Comparison of ENCODE assay signal across 1 cellular context in the genomic region with DNA sequence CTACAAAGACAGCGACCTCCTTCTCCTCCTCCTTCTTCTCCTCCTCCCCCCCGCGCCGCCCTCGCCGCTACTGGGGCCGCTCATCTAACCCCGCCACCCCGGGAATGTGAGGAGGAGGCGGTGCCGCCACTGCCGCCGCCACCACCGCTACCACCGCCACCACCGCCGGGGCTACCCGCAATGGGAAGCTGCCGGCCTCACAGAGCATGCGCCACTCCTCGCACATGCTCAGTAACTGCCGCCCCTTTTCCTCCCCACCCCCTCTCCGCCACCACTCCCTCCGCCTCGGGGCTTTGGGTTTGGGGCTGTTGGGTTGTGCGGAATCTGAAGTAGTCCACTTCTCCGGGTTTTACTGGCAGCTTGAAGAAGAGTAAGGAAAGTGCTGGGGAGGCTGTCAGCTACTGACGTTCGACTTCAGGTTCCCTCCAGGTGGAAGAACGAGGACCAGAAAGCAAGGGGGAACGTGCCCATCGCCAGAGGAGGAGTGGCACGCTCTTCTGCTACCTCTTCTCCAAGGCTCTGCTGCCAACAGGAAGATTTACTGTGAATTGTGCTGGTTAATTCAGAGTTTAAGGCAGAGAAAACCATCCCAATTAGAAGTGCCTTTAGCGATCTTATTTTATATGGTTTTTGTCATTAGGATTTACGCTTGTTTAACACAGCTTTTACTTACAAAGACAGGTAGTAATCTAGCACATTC.
TF ChIP-seq lines count a peak whose summit lies in the region.

A gene with protein sequence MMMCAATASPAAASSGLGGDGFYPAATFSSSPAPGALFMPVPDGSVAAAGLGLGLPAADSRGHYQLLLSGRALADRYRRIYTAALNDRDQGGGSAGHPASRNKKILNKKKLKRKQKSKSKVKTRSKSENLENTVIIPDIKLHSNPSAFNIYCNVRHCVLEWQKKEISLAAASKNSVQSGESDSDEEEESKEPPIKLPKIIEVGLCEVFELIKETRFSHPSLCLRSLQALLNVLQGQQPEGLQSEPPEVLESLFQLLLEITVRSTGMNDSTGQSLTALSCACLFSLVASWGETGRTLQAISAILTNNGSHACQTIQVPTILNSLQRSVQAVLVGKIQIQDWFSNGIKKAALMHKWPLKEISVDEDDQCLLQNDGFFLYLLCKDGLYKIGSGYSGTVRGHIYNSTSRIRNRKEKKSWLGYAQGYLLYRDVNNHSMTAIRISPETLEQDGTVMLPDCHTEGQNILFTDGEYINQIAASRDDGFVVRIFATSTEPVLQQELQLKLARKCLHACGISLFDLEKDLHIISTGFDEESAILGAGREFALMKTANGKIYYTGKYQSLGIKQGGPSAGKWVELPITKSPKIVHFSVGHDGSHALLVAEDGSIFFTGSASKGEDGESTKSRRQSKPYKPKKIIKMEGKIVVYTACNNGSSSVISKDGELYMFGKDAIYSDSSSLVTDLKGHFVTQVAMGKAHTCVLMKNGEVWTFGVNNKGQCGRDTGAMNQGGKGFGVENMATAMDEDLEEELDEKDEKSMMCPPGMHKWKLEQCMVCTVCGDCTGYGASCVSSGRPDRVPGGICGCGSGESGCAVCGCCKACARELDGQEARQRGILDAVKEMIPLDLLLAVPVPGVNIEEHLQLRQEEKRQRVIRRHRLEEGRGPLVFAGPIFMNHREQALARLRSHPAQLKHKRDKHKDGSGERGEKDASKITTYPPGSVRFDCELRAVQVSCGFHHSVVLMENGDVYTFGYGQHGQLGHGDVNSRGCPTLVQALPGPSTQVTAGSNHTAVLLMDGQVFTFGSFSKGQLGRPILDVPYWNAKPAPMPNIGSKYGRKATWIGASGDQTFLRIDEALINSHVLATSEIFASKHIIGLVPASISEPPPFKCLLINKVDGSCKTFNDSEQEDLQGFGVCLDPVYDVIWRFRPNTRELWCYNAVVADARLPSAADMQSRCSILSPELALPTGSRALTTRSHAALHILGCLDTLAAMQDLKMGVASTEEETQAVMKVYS (N-terminal part only) (minus strand): TSS at position 190 of the 700 bp plus-strand sequence. CDS start 319 bp downstream, outside the sequence.

TF ChIP-seq in HEK293, 187 proteins besides CTCF, POLR2A, EP300 and RAD21 (continued from another document and continues in another):
- TF ChIP-seq, protein P1, sequence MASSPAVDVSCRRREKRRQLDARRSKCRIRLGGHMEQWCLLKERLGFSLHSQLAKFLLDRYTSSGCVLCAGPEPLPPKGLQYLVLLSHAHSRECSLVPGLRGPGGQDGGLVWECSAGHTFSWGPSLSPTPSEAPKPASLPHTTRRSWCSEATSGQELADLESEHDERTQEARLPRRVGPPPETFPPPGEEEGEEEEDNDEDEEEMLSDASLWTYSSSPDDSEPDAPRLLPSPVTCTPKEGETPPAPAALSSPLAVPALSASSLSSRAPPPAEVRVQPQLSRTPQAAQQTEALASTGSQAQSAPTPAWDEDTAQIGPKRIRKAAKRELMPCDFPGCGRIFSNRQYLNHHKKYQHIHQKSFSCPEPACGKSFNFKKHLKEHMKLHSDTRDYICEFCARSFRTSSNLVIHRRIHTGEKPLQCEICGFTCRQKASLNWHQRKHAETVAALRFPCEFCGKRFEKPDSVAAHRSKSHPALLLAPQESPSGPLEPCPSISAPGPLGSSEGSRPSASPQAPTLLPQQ (tag by site-specific recombination; IDR thresholded peaks at IDR 0.05), result no peak
- TF ChIP-seq ZXDB (tag by site-specific recombination; IDR thresholded peaks at IDR 0.05) (peak; percentile 82), ZNF10 (tag by site-specific recombination; IDR thresholded peaks at IDR 0.05) (no peak), ZNF600 (tag by site-specific recombination; IDR thresholded peaks at IDR 0.05) (peak; percentile 50; the same call in 1 of the 2 replicates), ZNF350 (tag by site-specific recombination; IDR thresholded peaks at IDR 0.05) (no peak), ZNF114 (tag by site-specific recombination; IDR thresholded peaks at IDR 0.05) (no peak), SCRT1 (tag by site-specific recombination; IDR thresholded peaks at IDR 0.05; ENCODE audit: borderline replicate concordance) (no peak), SP2 (tag by site-specific recombination; IDR thresholded peaks at IDR 0.05) (peak; percentile 61), ZNF488 (tag by site-specific recombination; IDR thresholded peaks at IDR 0.05) (no peak), BCL11B (tag by site-specific recombination; IDR thresholded peaks at IDR 0.05; ENCODE audit: low read depth) (no peak), ZBTB20 (tag by site-specific recombination; IDR thresholded peaks at IDR 0.05) (peak; percentile 50; the same call in 1 of the 2 replicates), ZNF174 (tag by site-specific recombination; IDR thresholded peaks at IDR 0.05) (no peak), ZNF2 (tag by site-specific recombination; IDR thresholded peaks at IDR 0.05) (peak; percentile 59; the same call in 1 of the 2 replicates), SP7 (tag by site-specific recombination; IDR thresholded peaks at IDR 0.05) (peak; percentile 86; the same call in 1 of the 2 replicates), BCL11A (tag by site-specific recombination; IDR thresholded peaks at IDR 0.05; ENCODE audit: low read depth) (no peak), ZNF148 (tag by site-specific recombination; IDR thresholded peaks at IDR 0.05; ENCODE audit: borderline replicate concordance) (no peak), ZNF626 (tag by site-specific recombination; IDR thresholded peaks at IDR 0.05) (no peak), SETDB1 (IDR thresholded peaks at IDR 0.05; ENCODE audit: insufficient read length, low read length) (no peak), ZNF394 (tag by site-specific recombination; IDR thresholded peaks at IDR 0.05; ENCODE audit: borderline replicate concordance) (peak; percentile 68), ZNF677 (tag by site-specific recombination; IDR thresholded peaks at IDR 0.05) (no peak), ZNF510 (tag by site-specific recombination; IDR thresholded peaks at IDR 0.05; ENCODE audit: insufficient replicate concordance) (no peak), REPIN1 (tag by site-specific recombination; IDR thresholded peaks at IDR 0.05; ENCODE audit: low read depth) (no peak), ZNF660 (tag by site-specific recombination; IDR thresholded peaks at IDR 0.05) (peak; percentile 93), ZEB2 (tag by site-specific recombination; IDR thresholded peaks at IDR 0.05) (peak; percentile 61; the same call in 1 of the 2 replicates), KLF9 (tag by site-specific recombination; IDR thresholded peaks at IDR 0.05; ENCODE audit: low read depth) (peak; percentile 97), ZNF529 (tag by site-specific recombination; IDR thresholded peaks at IDR 0.05; ENCODE audit: insufficient replicate concordance) (no peak), MEIS1 (CRISPR knock-in tag; IDR thresholded peaks at IDR 0.05; ENCODE audit: borderline replicate concordance) (no peak), KLF17 (tag by site-specific recombination; IDR thresholded peaks at IDR 0.05) (peak; percentile 75), ZBTB6 (tag by site-specific recombination; IDR thresholded peaks at IDR 0.05) (no peak), ZNF23 (tag by site-specific recombination; IDR thresholded peaks at IDR 0.05; ENCODE audit: borderline replicate concordance) (no peak), ZFHX2 (tag by site-specific recombination; conservative IDR thresholded peaks at IDR 0.05) (peak; percentile 67), ZNF473 (tag by site-specific recombination; IDR thresholded peaks at IDR 0.05) (no peak), FEZF1 (tag by site-specific recombination; IDR thresholded peaks at IDR 0.05) (peak; percentile 76), KLF1 (tag by site-specific recombination; IDR thresholded peaks at IDR 0.05) (peak; percentile 83), GLIS1 (tag by site-specific recombination; IDR thresholded peaks at IDR 0.05) (no peak; the same call in 1 of the 2 replicates), ZBTB17 (tag by site-specific recombination; IDR thresholded peaks at IDR 0.05) (peak; percentile 94), ZNF211 (tag by site-specific recombination; IDR thresholded peaks at IDR 0.05; ENCODE audit: low read depth) (no peak), ZNF239 (tag by site-specific recombination; IDR thresholded peaks at IDR 0.05) (no peak), ZNF76 (tag by site-specific recombination; IDR thresholded peaks at IDR 0.05; ENCODE audit: borderline replicate concordance, low read depth) (peak; percentile 74), GLI4 (tag by site-specific recombination; IDR thresholded peaks at IDR 0.05) (0 out of 2 replicates have a peak, but pooled peaks have one; percentile 23), OSR2 (tag by site-specific recombination; IDR thresholded peaks at IDR 0.05) (peak; percentile 89), ZNF398 (tag by site-specific recombination; IDR thresholded peaks at IDR 0.05) (peak; percentile 94), ZBTB11 (tag by site-specific recombination; conservative IDR thresholded peaks at IDR 0.05; ENCODE audit: low read depth) (no peak; the same call in 1 of the 2 replicates)
